17 cellular contexts compared by ENCODE assay signal in genomic region chr14:60183138-60183537, GRCh38. TPM values are rescaled to one million over a fixed set of nuclear protein-coding genes. Genes with fewer than 3 reads are reported as not detected.
DNase-seq lines count a peak whose midpoint lies in the region; ATAC-seq, FAIRE-seq and TF ChIP-seq lines count a peak whose summit lies in the region.
"Had no signal": no experiment of that assay in that cellular context is flagged by ENCODE, and none has a peak within 500 bp of the region (broad histone marks: within the 10 kb centered on the region; RNA-seq: fewer than 3 reads in every experiment).

No MANE protein-coding gene starts in this region.

- H3K4me1 Mint-ChIP-seq in naive B cell, result peaks cover 8 to 17% (median 14%) of the 10 kb centered on the region in 3 donors

- H3K9me3 Mint-ChIP-seq in naive B cell, result peaks cover 0 to 19% (median 5%) of the 10 kb centered on the region in 7 donors
- H3K9me3 Mint-ChIP-seq: activated CD4-positive, alpha-beta T cell treated with anti-CD3 and anti-CD28 coated beads, Interleukin-2, amount 10 ng/mL, durations not matched to agents 24 days and 14 days had no signal

- H3K36me3 ChIP-seq in Karpas-422 (ENCODE audit: insufficient read depth, low read length) (no peaks in the 10 kb centered on the region), vagina (no peaks in the 10 kb centered on the region)
- H3K36me3 ChIP-seq: breast epithelium, gastroesophageal sphincter had no signal

- no peaks in the 10 kb centered on the region for H3K79me2 ChIP-seq in Karpas-422 (ENCODE audit: low read length)

- TF ChIP-seq POLR2A in GM12892 (IDR thresholded peaks at IDR 0.05; ENCODE audit: low read depth, low read length) (no peak), vagina (IDR thresholded peaks at IDR 0.05) (no peak)

- H3K4me3 Mint-ChIP-seq in naive B cell, result peak overlapping the region in 6 of 8 donors; percentile 74 to 91 (median 86)

- H3K4me3 ChIP-seq in Karpas-422 (ENCODE audit: low read length) (no peak overlapping the region), vagina (no peak overlapping the region)

- H3K9me3 ChIP-seq in Karpas-422 (ENCODE audit: low read length) (peaks cover 23% of the 10 kb centered on the region), vagina (no peaks in the 10 kb centered on the region)
- H3K9me3 ChIP-seq: gastroesophageal sphincter had no signal

- ATAC-seq in GM19455 (IDR thresholded peaks at IDR 0.05; ENCODE audit: unreplicated experiment) (peak; percentile 25), naive B cell (ENCODE audit: low read depth in 2 of 2) (peak; percentile 34 to 35)
- no peak for ATAC-seq in activated CD4-positive, CD25-positive, alpha-beta regulatory T cell treated with anti-CD3 and anti-CD28 coated beads, Interleukin-2, amount 50 U/mL, for 24 hours
- ATAC-seq: gastroesophageal sphincter had no signal

- H3K4me1 ChIP-seq in Karpas-422 (ENCODE audit: low read length) (peaks cover 41% of the 10 kb centered on the region), vagina (no peaks in the 10 kb centered on the region)
- H3K4me1 ChIP-seq: breast epithelium had no signal

- peak overlapping the region; percentile 73 for H3K4me2 ChIP-seq in Karpas-422 (ENCODE audit: low read depth, low read length, poor library complexity, severe bottlenecking)

- peak overlapping the region; percentile 93 for H2AFZ ChIP-seq in Karpas-422 (ENCODE audit: low read length)

- FAIRE-seq in GM12892 (lab: Jason Lieb, UNC), result peak; percentile 90
- FAIRE-seq: kidney had no signal

- peaks cover 0 to 8% of the 10 kb centered on the region in 2 donors for H3K36me3 Mint-ChIP-seq in naive B cell
- H3K36me3 Mint-ChIP-seq: T-cell had no signal

- no peaks in the 10 kb centered on the region for H3K27me3 Mint-ChIP-seq in naive B cell
- H3K27me3 Mint-ChIP-seq: activated CD4-positive, alpha-beta T cell treated with anti-CD3 and anti-CD28 coated beads, Interleukin-2, amount 10 ng/mL, durations not matched to agents 24 days and 14 days; effector memory CD8-positive, alpha-beta T cell; T-cell had no signal

- intact Hi-C loops in vagina (cut with DNase I), result loop anchor here (10.0 kb wide), 2 partner anchors 118 to 218 kb away; no protein-coding TSS in a partner anchor

- H3K27ac ChIP-seq in Karpas-422 (ENCODE audit: low read length) (peak overlapping the region; percentile 83), vagina (no peak overlapping the region)
- H3K27ac ChIP-seq: breast epithelium, HL-60 had no signal

- DNase-seq in GM12892 (ENCODE audit: insufficient read length) (no peak), Karpas-422 (peak; percentile 65), naive B cell (no peak), vagina (ENCODE audit: extremely low spot score in 2 of 2) (no peak), NCI-H2196 treated with DMSO at 0.1 percent for 48 hours (lab: John Stamatoyannopoulos, UW; ENCODE audit: unreplicated experiment) (no peak), occipital lobe (lab: John Stamatoyannopoulos, UW) (no peak)
- DNase-seq: activated CD4-positive, alpha-beta T cell treated with anti-CD3 and anti-CD28 coated beads, Interleukin-2, amount 10 ng/mL, durations not matched to agents 24 days and 14 days; effector memory CD8-positive, alpha-beta T cell; kidney; NCI-H226; PC-9; T-cell had no signal

- H3K9me2 ChIP-seq in Karpas-422 (replicated peaks; ENCODE audit: insufficient read depth, low read length), result no peaks in the 10 kb centered on the region

- TF ChIP-seq CTCF in vagina (IDR thresholded peaks at IDR 0.05), result no peak

- H3K27me3 ChIP-seq in Karpas-422 (ENCODE audit: low read length) (no peaks in the 10 kb centered on the region), vagina (no peaks in the 10 kb centered on the region)
- H3K27me3 ChIP-seq: breast epithelium, gastroesophageal sphincter had no signal

- no peaks in the 10 kb centered on the region for H4K20me1 ChIP-seq in Karpas-422 (ENCODE audit: insufficient read depth, low read depth, low read length)

- peak overlapping the region; percentile 48 to 93 (median 77) for H3K27ac Mint-ChIP-seq in naive B cell

- H3K9ac ChIP-seq in Karpas-422 (ENCODE audit: low read length), result peak overlapping the region; percentile 7

RNA-seq across cellular contexts. Expression of gene DHRS7, which starts 17.9 kb away (rescaled TPM):
- polyA plus RNA-seq in GM12892 (2012; ENCODE audit: missing spikeins), result 61.5 TPM
- total RNA-seq in Karpas-422 (2014; rRNA removed; shearing (Covaris generic); ENCODE audit: low replicate concordance), result 155 and 162 TPM in 2 replicates
- polyA plus RNA-seq in naive B cell (ENCODE audit: low read depth in 6 of 6), result 100 to 1,000 TPM; 111 to 186 (median 139) TPM
- total RNA-seq in vagina, result 43.0 TPM
- total RNA-seq in occipital lobe, result 47.4 TPM

Comparison
In these comparisons a context has a peak if more than half of its experiments do, and no peak if none do; other contexts are left out.
1. ATAC-seq: peak in GM19455 (single experiment) and naive B cell (2 of 2); none in activated CD4-positive, CD25-positive, alpha-beta regulatory T cell treated with anti-CD3 and anti-CD28 coated beads, Interleukin-2, amount 50 U/mL, for 24 hours (0 of 2).